Comparison of ENCODE assay signal across 1 cellular context in the genomic region with DNA sequence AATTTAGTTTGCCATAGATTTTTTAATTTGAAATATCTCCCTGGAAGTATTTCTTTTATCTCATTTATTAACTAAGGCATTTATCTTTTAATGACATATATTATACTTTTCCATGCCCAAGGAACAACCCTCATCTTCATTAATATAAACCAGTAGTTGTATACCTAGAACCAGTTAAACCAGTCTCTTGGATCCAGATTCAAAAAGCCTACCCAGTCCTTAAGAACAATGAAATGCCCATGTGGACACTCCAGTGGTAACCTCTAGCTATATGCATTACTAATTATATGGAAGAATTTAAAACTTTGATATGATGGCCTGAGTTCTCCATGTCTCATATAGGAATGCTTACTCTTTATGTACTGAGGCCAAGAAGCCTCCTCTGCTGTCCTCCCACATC.
TF ChIP-seq lines count a peak whose summit lies in the region.

No MANE protein-coding gene starts in this region.

TF ChIP-seq in GM12878, 131 proteins besides CTCF, POLR2A, EP300 and RAD21:
- no peak for TF ChIP-seq SP1 (IDR thresholded peaks at IDR 0.05; ENCODE audit: low read depth, low read length)
- TF ChIP-seq FOXK2 (IDR thresholded peaks at IDR 0.05), result no peak
- no peak for TF ChIP-seq POU2F2 (IDR thresholded peaks at IDR 0.05; ENCODE audit: borderline replicate concordance, low read depth, low read length)
- TF ChIP-seq, protein P1, sequence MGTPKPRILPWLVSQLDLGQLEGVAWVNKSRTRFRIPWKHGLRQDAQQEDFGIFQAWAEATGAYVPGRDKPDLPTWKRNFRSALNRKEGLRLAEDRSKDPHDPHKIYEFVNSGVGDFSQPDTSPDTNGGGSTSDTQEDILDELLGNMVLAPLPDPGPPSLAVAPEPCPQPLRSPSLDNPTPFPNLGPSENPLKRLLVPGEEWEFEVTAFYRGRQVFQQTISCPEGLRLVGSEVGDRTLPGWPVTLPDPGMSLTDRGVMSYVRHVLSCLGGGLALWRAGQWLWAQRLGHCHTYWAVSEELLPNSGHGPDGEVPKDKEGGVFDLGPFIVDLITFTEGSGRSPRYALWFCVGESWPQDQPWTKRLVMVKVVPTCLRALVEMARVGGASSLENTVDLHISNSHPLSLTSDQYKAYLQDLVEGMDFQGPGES (IDR thresholded peaks at IDR 0.05), result no peak
- no peak for TF ChIP-seq YBX1 (IDR thresholded peaks at IDR 0.05)
- TF ChIP-seq, protein P2, sequence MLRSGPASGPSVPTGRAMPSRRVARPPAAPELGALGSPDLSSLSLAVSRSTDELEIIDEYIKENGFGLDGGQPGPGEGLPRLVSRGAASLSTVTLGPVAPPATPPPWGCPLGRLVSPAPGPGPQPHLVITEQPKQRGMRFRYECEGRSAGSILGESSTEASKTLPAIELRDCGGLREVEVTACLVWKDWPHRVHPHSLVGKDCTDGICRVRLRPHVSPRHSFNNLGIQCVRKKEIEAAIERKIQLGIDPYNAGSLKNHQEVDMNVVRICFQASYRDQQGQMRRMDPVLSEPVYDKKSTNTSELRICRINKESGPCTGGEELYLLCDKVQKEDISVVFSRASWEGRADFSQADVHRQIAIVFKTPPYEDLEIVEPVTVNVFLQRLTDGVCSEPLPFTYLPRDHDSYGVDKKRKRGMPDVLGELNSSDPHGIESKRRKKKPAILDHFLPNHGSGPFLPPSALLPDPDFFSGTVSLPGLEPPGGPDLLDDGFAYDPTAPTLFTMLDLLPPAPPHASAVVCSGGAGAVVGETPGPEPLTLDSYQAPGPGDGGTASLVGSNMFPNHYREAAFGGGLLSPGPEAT (IDR thresholded peaks at IDR 0.05; ENCODE audit: low read depth), result no peak
- TF ChIP-seq SREBF2 (IDR thresholded peaks at IDR 0.05; ENCODE audit: low read length), result no peak
- no peak for TF ChIP-seq IKZF2 (IDR thresholded peaks at IDR 0.05)
- no peak for TF ChIP-seq ZNF274 (IDR thresholded peaks at IDR 0.05; ENCODE audit: insufficient read depth, insufficient read length)
- TF ChIP-seq SUPT20H (IDR thresholded peaks at IDR 0.05; ENCODE audit: borderline replicate concordance, control insufficient read depth, low read depth, low read length), result no peak
- TF ChIP-seq CEBPZ (IDR thresholded peaks at IDR 0.05; ENCODE audit: low read depth, low read length), result no peak
- TF ChIP-seq, protein P3, sequence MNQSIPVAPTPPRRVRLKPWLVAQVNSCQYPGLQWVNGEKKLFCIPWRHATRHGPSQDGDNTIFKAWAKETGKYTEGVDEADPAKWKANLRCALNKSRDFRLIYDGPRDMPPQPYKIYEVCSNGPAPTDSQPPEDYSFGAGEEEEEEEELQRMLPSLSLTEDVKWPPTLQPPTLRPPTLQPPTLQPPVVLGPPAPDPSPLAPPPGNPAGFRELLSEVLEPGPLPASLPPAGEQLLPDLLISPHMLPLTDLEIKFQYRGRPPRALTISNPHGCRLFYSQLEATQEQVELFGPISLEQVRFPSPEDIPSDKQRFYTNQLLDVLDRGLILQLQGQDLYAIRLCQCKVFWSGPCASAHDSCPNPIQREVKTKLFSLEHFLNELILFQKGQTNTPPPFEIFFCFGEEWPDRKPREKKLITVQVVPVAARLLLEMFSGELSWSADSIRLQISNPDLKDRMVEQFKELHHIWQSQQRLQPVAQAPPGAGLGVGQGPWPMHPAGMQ (IDR thresholded peaks at IDR 0.05; ENCODE audit: borderline replicate concordance), result no peak
- TF ChIP-seq RAD51 (IDR thresholded peaks at IDR 0.05), result no peak
- TF ChIP-seq CHD4 (IDR thresholded peaks at IDR 0.05), result no peak
- no peak for TF ChIP-seq ZBTB4 (CRISPR knock-in tag; IDR thresholded peaks at IDR 0.05)
TF ChIP-seq in GM12878: peak in this region for 0.
